In the genomic region with DNA sequence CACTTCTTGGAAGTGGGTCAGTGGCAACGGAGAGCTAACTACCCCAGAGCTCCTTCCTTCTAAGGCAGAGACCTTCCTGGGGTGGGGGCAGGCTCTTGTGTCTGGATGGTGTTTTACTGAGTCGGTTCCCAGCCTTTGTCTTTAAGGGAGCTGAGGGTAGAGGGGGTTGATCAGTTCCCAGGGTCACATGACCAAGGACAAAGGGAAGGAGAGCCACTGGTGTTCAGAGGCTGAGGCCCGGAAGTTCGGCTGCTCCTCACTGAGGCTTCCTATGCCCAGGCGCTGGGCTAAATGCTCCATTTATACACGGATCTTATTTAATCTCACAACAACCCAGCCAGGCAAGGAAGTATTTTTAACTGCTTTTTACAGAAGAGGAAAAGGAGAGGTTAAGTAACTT, we compare ENCODE assay signal across 8 cellular contexts. TPM values are rescaled to one million over a fixed set of nuclear protein-coding genes. Genes with fewer than 3 reads are reported as not detected.
DNase-seq lines count a peak whose midpoint lies in the region; ATAC-seq, FAIRE-seq and TF ChIP-seq lines count a peak whose summit lies in the region.

No MANE protein-coding gene starts in this region.

- H3K4me3 ChIP-seq in AG04450 (ENCODE audit: low read depth, low read length) (no peak overlapping the region), NT2/D1 (ENCODE audit: insufficient read length, low read depth) (peak overlapping the region; percentile 76), fibroblast of pulmonary artery (replicated peaks; ENCODE audit: low read depth, low read length) (peak overlapping the region; percentile 22)

- DNase-seq in AG04450 (ENCODE audit: low read depth, low spot score) (no peak), NT2/D1 (ENCODE audit: low read depth, low spot score) (peak; percentile 88), fibroblast of pulmonary artery (ENCODE audit: low read depth) (peak; percentile 28), HTR-8/SVneo (ENCODE audit: insufficient read length, low spot score) (no peak), ureter (ENCODE audit: low spot score) (no peak)
- DNase-seq in naive thymus-derived CD8-positive, alpha-beta T cell = no peak
- DNase-seq in stimulated activated CD4-positive, alpha-beta T cell treated with anti-CD3 and anti-CD28 coated beads, Interleukin-12 subunit alpha, Interleukin-12 subunit beta, amount 100 ng/mL, for 4 hours = no peak

- TF ChIP-seq CTCF in AG04450 (IDR thresholded peaks at IDR 0.05; ENCODE audit: low read depth, low read length) (no peak), fibroblast of pulmonary artery (IDR thresholded peaks at IDR 0.05; ENCODE audit: low read length, missing control alignments) (no peak)

- CTCF ChIA-PET in AG04450 (lab: Charles Lee) = interaction anchor here (0.5 to 1.7 kb wide), 3 partner anchors 21 to 167 kb away, joined by 3 to 7 read pairs (median 3); a partner anchor contains a TSS

- H3K4me1 ChIP-seq in NT2/D1 (ENCODE audit: insufficient read depth, insufficient read length) = peaks cover 34% of the 10 kb centered on the region

- peak overlapping the region in 1 of 10 donors; percentile 45 for H3K27ac Mint-ChIP-seq in naive thymus-derived CD8-positive, alpha-beta T cell

- peaks cover 0 to 9% (median 3%) of the 10 kb centered on the region in 3 donors for H3K36me3 Mint-ChIP-seq in naive thymus-derived CD8-positive, alpha-beta T cell

- H3K27ac ChIP-seq in AG04450 (ENCODE audit: low read depth, low read length) = peak overlapping the region; percentile 21

- no peak for FAIRE-seq in HTR-8/SVneo (lab: Jason Lieb, UNC)

- H3K4me1 Mint-ChIP-seq in naive thymus-derived CD8-positive, alpha-beta T cell = peaks cover 7 to 17% (median 11%) of the 10 kb centered on the region in 4 donors

- ATAC-seq in naive thymus-derived CD8-positive, alpha-beta T cell = no peak
- ATAC-seq in GM21423 (IDR thresholded peaks at IDR 0.05; ENCODE audit: unreplicated experiment) = no peak

- peaks cover 37% of the 10 kb centered on the region for H3K36me3 ChIP-seq in NT2/D1 (ENCODE audit: insufficient read depth, insufficient read length, low read length)

- peaks cover 14 to 49% (median 30%) of the 10 kb centered on the region in 5 donors for H3K27me3 Mint-ChIP-seq in naive thymus-derived CD8-positive, alpha-beta T cell

- POLR2A ChIA-PET in AG04450 (lab: Yijun Ruan, JAX) = interaction anchor here (2.0 kb wide), 1 partner anchor 21 kb away, joined by 8 read pairs; a partner anchor contains a TSS
- POLR2A ChIA-PET in naive thymus-derived CD8-positive, alpha-beta T cell (lab: Charles Lee) = no interaction called here

- H3K9me3 Mint-ChIP-seq in naive thymus-derived CD8-positive, alpha-beta T cell = no peaks in the 10 kb centered on the region

- H3K27me3 ChIP-seq in AG04450 (ENCODE audit: control insufficient read depth, insufficient read depth, low read length) (peaks cover 6% of the 10 kb centered on the region), NT2/D1 (ENCODE audit: insufficient read depth, insufficient read length) (peaks cover 6% of the 10 kb centered on the region)

- H3K9me3 ChIP-seq in AG04450 (ENCODE audit: control insufficient read depth, insufficient read depth, low read length) (no peaks in the 10 kb centered on the region; the same call in 1 of the 2 replicates), NT2/D1 (ENCODE audit: insufficient read depth, low read length) (no peaks in the 10 kb centered on the region)

- peak overlapping the region; percentile 46 to 81 (median 71) for H3K4me3 Mint-ChIP-seq in naive thymus-derived CD8-positive, alpha-beta T cell

- H3K9ac ChIP-seq in NT2/D1 (ENCODE audit: insufficient read length, low read depth) = peak overlapping the region; percentile 91

RNA-seq across cellular contexts. Expression of a gene that starts 21.0 kb away (rescaled TPM):
- polyA plus RNA-seq in AG04450 (2011; rRNA removed) = 1.9 TPM in 2 replicates
- polyA minus RNA-seq in AG04450 (2011; rRNA and poly(A)+ RNA removed) = 5.9 and 6.5 TPM in 2 replicates
- total RNA-seq in naive thymus-derived CD8-positive, alpha-beta T cell = not detected
- polyA plus RNA-seq in naive thymus-derived CD8-positive, alpha-beta T cell = under 1 TPM; 0.23 to 0.59 (median 0.55) TPM
- total RNA-seq in ureter = 4.9 TPM

Comparison
In these comparisons a context has a peak if more than half of its experiments do, and no peak if none do; other contexts are left out.
1. DNase-seq: peak in NT2/D1 (single experiment) and fibroblast of pulmonary artery (single experiment); none in AG04450 (single experiment), naive thymus-derived CD8-positive, alpha-beta T cell (0 of 10), HTR-8/SVneo (single experiment), stimulated activated CD4-positive, alpha-beta T cell treated with anti-CD3 and anti-CD28 coated beads, Interleukin-12 subunit alpha, Interleukin-12 subunit beta, amount 100 ng/mL, for 4 hours (single experiment) and ureter (single experiment).